28 cellular contexts compared by ENCODE assay signal in the genomic region with DNA sequence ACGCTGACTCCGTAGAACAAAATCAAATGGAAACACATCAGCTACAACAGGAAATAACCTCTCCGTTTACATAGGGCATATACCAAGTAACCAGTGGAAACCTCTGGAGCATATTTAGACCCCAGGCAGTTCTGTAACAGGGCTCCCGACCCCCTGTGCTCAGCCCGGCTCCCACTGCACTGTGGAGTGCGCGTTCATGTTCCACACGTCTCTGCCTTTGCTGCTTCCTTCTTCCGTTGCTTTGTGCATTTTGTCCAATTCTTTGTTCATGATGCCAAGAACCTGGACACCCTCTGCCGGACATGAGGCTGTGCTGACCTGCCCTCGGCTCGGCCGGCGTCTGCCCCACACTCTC. TPM values are rescaled to one million over a fixed set of nuclear protein-coding genes. Genes with fewer than 3 reads are reported as not detected.
DNase-seq lines count a peak whose midpoint lies in the region; ATAC-seq and TF ChIP-seq lines count a peak whose summit lies in the region.
"Had no signal": no experiment of that assay in that cellular context is flagged by ENCODE, and none has a peak within 500 bp of the region (broad histone marks: within the 10 kb centered on the region; RNA-seq: fewer than 3 reads in every experiment).

No MANE protein-coding gene starts in this region.

- peak overlapping the region; percentile 57 to 63 for H3K9ac ChIP-seq in duodenal mucosa (ENCODE audit: low read depth in 1 of 2, low read length in 2 of 2)

- TF ChIP-seq POLR2A in right lobe of liver (IDR thresholded peaks at IDR 0.05): no peak
- no peak for TF ChIP-seq POLR2A in thyroid gland (IDR thresholded peaks at IDR 0.05)

- no peak for ATAC-seq in Panc1
- no peak for ATAC-seq in right lobe of liver
- ATAC-seq in HG03159 (IDR thresholded peaks at IDR 0.05; ENCODE audit: unreplicated experiment): no peak
- ATAC-seq: effector memory CD8-positive, alpha-beta T cell had no signal

- no peak overlapping the region for H3K4me3 ChIP-seq in Panc1 (ENCODE audit: low read depth in 2 of 2, low read length in 2 of 2)
- H3K4me3 ChIP-seq in duodenal mucosa (ENCODE audit: low read depth in 1 of 2, low read length in 2 of 2): peak overlapping the region; percentile 33 to 40
- no peak overlapping the region for H3K4me3 ChIP-seq in right lobe of liver
- H3K4me3 ChIP-seq in thyroid gland (replicated peaks in 1 of 3): no peak overlapping the region
- H3K4me3 ChIP-seq: psoas muscle, SJCRH30, tibial artery had no signal

- TF ChIP-seq CTCF in Panc1 (IDR thresholded peaks at IDR 0.05) (no peak), right lobe of liver (IDR thresholded peaks at IDR 0.05) (peak in 1 of 4 donors; percentile 3), thyroid gland (IDR thresholded peaks at IDR 0.05) (no peak)

- H3K27ac ChIP-seq in Panc1 (ENCODE audit: low read length) (peak overlapping the region; percentile 66), duodenal mucosa (ENCODE audit: low read depth, low read length) (peak overlapping the region; percentile 65), right lobe of liver (peak overlapping the region in 2 of 3 donors; percentile 30 to 38), thyroid gland (peak overlapping the region; percentile 69 to 75 (median 75))
- H3K27ac ChIP-seq: SJCRH30, tibial artery had no signal

- H3K4me1 ChIP-seq in Panc1 (ENCODE audit: control insufficient read depth, insufficient read depth, low read length): peaks cover 45% of the 10 kb centered on the region
- H3K4me1 ChIP-seq in duodenal mucosa (ENCODE audit: control insufficient read depth in 1 of 2, insufficient read depth in 2 of 2, low read length in 2 of 2): peaks cover 50 to 61% of the 10 kb centered on the region in 2 donors
- H3K4me1 ChIP-seq in right lobe of liver: peaks cover 0 to 86% (median 42%) of the 10 kb centered on the region in 4 donors
- H3K4me1 ChIP-seq in thyroid gland: peaks cover 49 to 94% of the 10 kb centered on the region in 2 donors

- H3K27me3 ChIP-seq in Panc1 (ENCODE audit: control insufficient read depth, insufficient read depth, low read length) (no peaks in the 10 kb centered on the region), duodenal mucosa (ENCODE audit: control insufficient read depth in 1 of 2, insufficient read depth in 2 of 2, low read length in 2 of 2) (no peaks in the 10 kb centered on the region), right lobe of liver (no peaks in the 10 kb centered on the region), thyroid gland (no peaks in the 10 kb centered on the region)

- BruUV-seq in Panc1 (replicated peaks; lab: Mats Ljungman, UMichigan): no TSS peak

- H3K9me3 ChIP-seq in Panc1 (ENCODE audit: control insufficient read depth, insufficient read depth, low read depth, low read length): no peaks in the 10 kb centered on the region
- no peaks in the 10 kb centered on the region for H3K9me3 ChIP-seq in duodenal mucosa (ENCODE audit: control insufficient read depth in 1 of 2, low read length in 2 of 2)
- no peaks in the 10 kb centered on the region for H3K9me3 ChIP-seq in right lobe of liver
- no peaks in the 10 kb centered on the region for H3K9me3 ChIP-seq in thyroid gland
- H3K9me3 ChIP-seq: psoas muscle, SJCRH30, tibial artery had no signal

- POLR2A ChIA-PET in Panc1 (lab: Charles Lee): no interaction called here

- H3K36me3 ChIP-seq in Panc1 (ENCODE audit: control insufficient read depth, insufficient read depth, low read length) (no peaks in the 10 kb centered on the region), duodenal mucosa (ENCODE audit: control insufficient read depth in 1 of 2, insufficient read depth in 2 of 2, low read length in 2 of 2) (no peaks in the 10 kb centered on the region), right lobe of liver (no peaks in the 10 kb centered on the region), thyroid gland (no peaks in the 10 kb centered on the region)
- H3K36me3 ChIP-seq: SJCRH30, tibial artery had no signal

- no peak for DNase-seq in Panc1 (ENCODE audit: low read depth, low spot score)
- no peak for DNase-seq in right lobe of liver
- DNase-seq in thyroid gland: no peak
- DNase-seq in SIG-M5 treated with dmso at 0.1 percent for 504 hours (lab: John Stamatoyannopoulos, UW; ENCODE audit: unreplicated experiment): no peak
- no peak for DNase-seq in effector CD4-positive, alpha-beta T cell
- no peak for DNase-seq in mucosa of gallbladder (ENCODE audit: low spot score)
- DNase-seq: activated CD4-positive, alpha-beta T cell treated with anti-CD3 and anti-CD28 coated beads for 4 hours; CD8-positive, alpha-beta memory T cell; DND-41; effector memory CD8-positive, alpha-beta T cell; midbrain; NCI-H1092 treated with DMSO at 0.1 percent for 48 hours; NCI-H2029 treated with DMSO at 0.1 percent for 48 hours; SJCRH30; stimulated activated CD4-positive, alpha-beta T cell treated with anti-CD3 and anti-CD28 coated beads, Interleukin-2, amount 100 ng/mL, for 24 hours; T-cell; tibial artery had no signal

- 62% methylated on average over 12 of the region's 14 CpGs for whole genome bisulfite sequencing in right lobe of liver (ENCODE audit: insufficient coverage, low coverage, low lambda C conversion rate, missing lambda C conversion rate)
- WGBS in thyroid gland, 2 donors: 74% methylated on average over 14 of the region's 14 CpGs

- CTCF ChIA-PET in Panc1 (lab: Charles Lee): interaction anchor here (0.7 kb wide), 1 partner anchor 25 kb away, joined by 3 read pairs; no protein-coding TSS in a partner anchor

- in situ Hi-C loops in Panc1 (cut with HindIII; ENCODE audit: low pct_unique_long_range_greater_than_20kb, low sequenced_read_pairs): no loop called here

- intact Hi-C loops in Panc1 (cut with micrococcal nuclease; ENCODE audit: unreplicated experiment) (no loop called here), right lobe of liver (cut with DNase I) (no loop called here), thyroid gland (cut with DNase I) (no loop called here)

RNA-seq across cellular contexts. Expression of gene AGPAT2, which starts 5.9 kb away (rescaled TPM):
- total RNA-seq in Panc1 (2021; ENCODE audit: unreplicated experiment) (77.9 TPM), right lobe of liver (100 to 1,000 TPM; 117 to 379 (median 184) TPM), thyroid gland (10 to 100 TPM; 58.6 to 78.7 (median 72.0) TPM), mucosa of gallbladder (81.7 TPM)
- polyA plus RNA-seq in Panc1 (2012; ENCODE audit: insufficient read length): 118 TPM

RNA-seq across cellular contexts. Expression of gene DIPK1B, which starts 19.3 kb away (rescaled TPM):
- total RNA-seq in Panc1 (2021; ENCODE audit: unreplicated experiment) (10.6 TPM), right lobe of liver (1 to 10 TPM; 1.4 to 7.7 (median 5.1) TPM), thyroid gland (10 to 100 TPM; 19.4 to 23.6 (median 22.6) TPM), mucosa of gallbladder (8.8 TPM)
- 26.9 TPM for polyA plus RNA-seq in Panc1 (2012; ENCODE audit: insufficient read length)
- total RNA-seq: CD8-positive, alpha-beta memory T cell; HT-29; LHCN-M2 had no signal
- polyA plus RNA-seq: CD8-positive, alpha-beta memory T cell had no signal

RNA-seq across cellular contexts. Expression of gene EGFL7, which starts 30.4 kb away (rescaled TPM):
- total RNA-seq in Panc1 (2021; ENCODE audit: unreplicated experiment): 42.3 TPM
- 81.9 TPM for polyA plus RNA-seq in Panc1 (2012; ENCODE audit: insufficient read length)
- 10 to 100 TPM; 26.7 to 54.2 (median 45.8) TPM for total RNA-seq in right lobe of liver
- total RNA-seq in thyroid gland: 100 to 1,000 TPM in 1 of 4 donors, 10 to 100 TPM in 3; 38.4 to 143 (median 81.6) TPM
- 62.2 TPM for total RNA-seq in mucosa of gallbladder
- total RNA-seq: OCI-LY7 had no signal

RNA-seq across cellular contexts. Expression of gene LCN10, which starts 49.6 kb away (rescaled TPM):
- total RNA-seq in Panc1 (2021; ENCODE audit: unreplicated experiment) (not detected), right lobe of liver (under 1 TPM in 4 of 6 experiments, not detected in 2; 0.23 to 0.81 (median 0.32) TPM), thyroid gland (10 to 100 TPM in 1 of 4 donors, 1 to 10 TPM in 3; 5.8 to 10.1 (median 7.1) TPM), mucosa of gallbladder (11.4 TPM)
- not detected for polyA plus RNA-seq in Panc1 (2012; ENCODE audit: insufficient read length)
- total RNA-seq: chondrocyte, fibroblast of lung, glomerular endothelial cell, HT-29, LHCN-M2, OCI-LY7, SJCRH30 had no signal
- polyA plus RNA-seq: fibroblast of lung, neural cell had no signal

RNA-seq across cellular contexts. Expression of gene LCN6, which starts 55.2 kb away (rescaled TPM):
- total RNA-seq in Panc1 (2021; ENCODE audit: unreplicated experiment): not detected
- polyA plus RNA-seq in Panc1 (2012; ENCODE audit: insufficient read length): not detected
- total RNA-seq in right lobe of liver: under 1 TPM in 2 of 6 experiments, not detected in 4; 0.26 to 0.63 TPM
- total RNA-seq in thyroid gland: 10 to 100 TPM in 1 of 4 donors, 1 to 10 TPM in 3; 1.4 to 10.0 (median 4.5) TPM
- 12.8 TPM for total RNA-seq in mucosa of gallbladder
- total RNA-seq: CD8-positive, alpha-beta memory T cell; chondrocyte; fibroblast of lung; glomerular endothelial cell; HT-29; LHCN-M2; OCI-LY7; SJCRH30; skeletal muscle tissue; T-cell had no signal
- polyA plus RNA-seq: CD8-positive, alpha-beta memory T cell; fibroblast of lung; neural cell had no signal

Comparison
In these comparisons a context has a peak if more than half of its experiments do, and no peak if none do; other contexts are left out.
1. H3K4me3 ChIP-seq: peak in duodenal mucosa (2 of 2); none in Panc1 (0 of 2), right lobe of liver (0 of 3) and thyroid gland (0 of 3).
2. Peak in every context shown above with its lines, with median percentiles within 50 percentile points of each other: H3K27ac ChIP-seq.